9 cellular contexts compared by ENCODE assay signal in the genomic region with DNA sequence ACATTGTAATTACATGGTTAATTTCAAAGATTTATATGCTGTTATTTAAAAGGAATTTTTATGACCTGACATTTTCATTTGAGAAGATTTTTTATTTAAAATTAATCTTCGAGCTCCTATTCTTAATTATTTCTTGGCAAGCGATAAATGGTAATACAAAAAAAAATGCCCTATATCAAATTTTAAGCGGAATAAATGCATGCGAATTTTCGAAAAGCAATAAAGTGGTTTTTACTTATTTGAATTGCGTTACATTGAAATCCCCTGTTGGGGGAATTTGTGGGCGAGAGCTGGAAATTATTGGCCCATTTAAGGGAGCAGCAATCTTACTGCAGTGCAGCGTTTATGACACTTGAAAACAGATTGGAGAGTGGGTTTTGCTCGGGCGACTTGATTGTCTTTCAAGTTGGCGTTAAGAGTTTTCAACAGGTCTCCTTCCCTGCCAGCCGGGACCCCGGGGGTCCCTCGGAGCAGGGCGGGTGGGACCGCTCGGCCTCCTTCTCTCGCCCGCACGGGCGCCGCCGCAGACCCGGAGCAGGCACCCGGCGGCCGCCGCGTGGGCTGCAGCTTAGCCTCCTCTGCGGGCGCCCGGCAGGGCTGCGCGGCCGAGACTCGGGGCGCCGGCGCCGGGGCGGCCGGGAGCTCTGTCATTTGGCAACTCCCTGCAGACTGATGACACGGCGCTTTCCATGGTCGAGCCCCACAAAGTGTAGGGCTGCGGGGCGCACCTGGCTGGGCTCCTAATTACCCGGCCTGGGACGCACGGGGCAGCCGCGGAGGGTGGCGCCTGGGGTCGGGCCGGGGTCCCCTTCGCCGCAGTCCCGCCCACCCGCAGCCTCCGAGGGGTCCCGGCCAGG.
DNase-seq lines count a peak whose midpoint lies in the region; ATAC-seq and TF ChIP-seq lines count a peak whose summit lies in the region.
"Had no signal": no experiment of that assay in that cellular context is flagged by ENCODE, and none has a peak within 500 bp of the region (broad histone marks: within the 10 kb centered on the region; RNA-seq: fewer than 3 reads in every experiment).

No MANE protein-coding gene starts in this region.

- TF ChIP-seq CTCF in body of pancreas (IDR thresholded peaks at IDR 0.05) (no peak), lower lobe of right lung (IDR thresholded peaks at IDR 0.05) (no peak)

- H3K9me3 ChIP-seq in HUES48 (ENCODE audit: control insufficient read depth, insufficient read depth, low read length) (no peaks in the 10 kb centered on the region), body of pancreas (no peaks in the 10 kb centered on the region), lower lobe of right lung (no peaks in the 10 kb centered on the region)

- TF ChIP-seq POLR2A in body of pancreas (IDR thresholded peaks at IDR 0.05) = no peak

- ATAC-seq in body of pancreas (peak; percentile 58), lower lobe of right lung (peak; percentile 72 to 79)

- H3K27me3 ChIP-seq in HUES48 (ENCODE audit: control insufficient read depth, insufficient read depth, low read length) = peaks cover 21% of the 10 kb centered on the region
- H3K27me3 ChIP-seq in body of pancreas = peaks cover 0 to 11% of the 10 kb centered on the region in 2 donors
- peaks cover 78% of the 10 kb centered on the region for H3K27me3 ChIP-seq in lower lobe of right lung (ENCODE audit: low read depth)

- H3K9ac ChIP-seq in HUES48 (ENCODE audit: low read depth, low read length) = peak overlapping the region; percentile 42

- H3K4me1 ChIP-seq in HUES48 (ENCODE audit: control insufficient read depth, insufficient read depth, low read length) = peaks cover 48% of the 10 kb centered on the region
- H3K4me1 ChIP-seq in body of pancreas = peaks cover 15% of the 10 kb centered on the region
- H3K4me1 ChIP-seq in lower lobe of right lung = peaks cover 10% of the 10 kb centered on the region

- peak overlapping the region; percentile 78 for H3K27ac ChIP-seq in HUES48 (ENCODE audit: low read depth, low read length)
- H3K27ac ChIP-seq in body of pancreas = no peak overlapping the region
- no peak overlapping the region for H3K27ac ChIP-seq in lower lobe of right lung
- H3K27ac ChIP-seq in substantia nigra (ENCODE audit: low read depth, low read length, poor library complexity, severe bottlenecking) = peak overlapping the region; percentile 81
- H3K27ac ChIP-seq: C4-2B had no signal

- intact Hi-C loops in body of pancreas (cut with DNase I) = no loop called here
- intact Hi-C loops in lower lobe of right lung (cut with DNase I) = no loop called here

- no peaks in the 10 kb centered on the region for H3K36me3 ChIP-seq in HUES48 (ENCODE audit: control insufficient read depth, insufficient read depth, low read length)
- no peaks in the 10 kb centered on the region for H3K36me3 ChIP-seq in body of pancreas (replicated peaks in 1 of 2; ENCODE audit: insufficient read depth in 1 of 2, low read depth in 2 of 2)
- no peaks in the 10 kb centered on the region for H3K36me3 ChIP-seq in lower lobe of right lung

- H3K4me3 ChIP-seq in HUES48 (ENCODE audit: low read depth, low read length) (peak overlapping the region; percentile 58), body of pancreas (no peak overlapping the region), lower lobe of right lung (peak overlapping the region; percentile 39)

- peak; percentile 32 for DNase-seq in NCI-H2171 treated with DMSO at 0.1 percent for 48 hours (lab: John Stamatoyannopoulos, UW)
- no peak for DNase-seq in NCI-H2171 (lab: John Stamatoyannopoulos, UW)
- peak in 2 of 4 donors; percentile 9 to 12 for DNase-seq in body of pancreas
- DNase-seq in lower lobe of right lung = no peak
- DNase-seq in substantia nigra (lab: John Stamatoyannopoulos, UW) = peak in 26 of 49 donors; percentile 13 to 66 (median 40)
- DNase-seq in NCI-H345 (lab: John Stamatoyannopoulos, UW) = no peak
- DNase-seq in CD1c-positive myeloid dendritic cell (ENCODE audit: extremely low spot score) = no peak

- WGBS in body of pancreas, 2 donors = 2 to 6% methylated on average over 22 to 49 of the region's 61 CpGs

Comparison
In these comparisons a context has a peak if more than half of its experiments do, and no peak if none do; other contexts are left out.
1. DNase-seq: peak in NCI-H2171 treated with DMSO at 0.1 percent for 48 hours (single experiment) and substantia nigra (26 of 49); none in NCI-H2171 (single experiment), lower lobe of right lung (single experiment), NCI-H345 (single experiment) and CD1c-positive myeloid dendritic cell (single experiment).
2. H3K27ac ChIP-seq: peak in HUES48 (single experiment) and substantia nigra (single experiment); none in body of pancreas (0 of 4) and lower lobe of right lung (single experiment).
3. H3K4me3 ChIP-seq: peak in HUES48 (single experiment) and lower lobe of right lung (single experiment); none in body of pancreas (0 of 2).